Comparison of ENCODE assay signal across 9 cellular contexts in genomic region chr17:8125947-8126305, GRCh38. TPM values are rescaled to one million over a fixed set of nuclear protein-coding genes. Genes with fewer than 3 reads are reported as not detected.
DNase-seq lines count a peak whose midpoint lies in the region; ATAC-seq and TF ChIP-seq lines count a peak whose summit lies in the region.
"Had no signal": no experiment of that assay in that cellular context is flagged by ENCODE, and none has a peak within 500 bp of the region (broad histone marks: within the 10 kb centered on the region; RNA-seq: fewer than 3 reads in every experiment).

No MANE protein-coding gene starts in this region.

- no peak for TF ChIP-seq EP300 in sigmoid colon (IDR thresholded peaks at IDR 0.05)

- ATAC-seq in HCT116 (peak; percentile 8), activated B cell treated with CpG ODN at 0.5 μM for 24 hours (ENCODE audit: low read depth) (peak; percentile 1), heart left ventricle (peak in 1 of 4 donors; percentile 4), HG03095 (IDR thresholded peaks at IDR 0.05; ENCODE audit: unreplicated experiment) (no peak), GM21447 (IDR thresholded peaks at IDR 0.05; ENCODE audit: unreplicated experiment) (no peak)

- H3K36me3 ChIP-seq in BJ (ENCODE audit: control insufficient read depth, insufficient read depth, low read length): no peaks in the 10 kb centered on the region
- no peaks in the 10 kb centered on the region for H3K36me3 ChIP-seq in HCT116 (ENCODE audit: control insufficient read depth in 1 of 2, insufficient read depth in 2 of 2, low read length in 2 of 2)
- H3K36me3 ChIP-seq in heart left ventricle: no peaks in the 10 kb centered on the region
- no peaks in the 10 kb centered on the region for H3K36me3 ChIP-seq in sigmoid colon

- DNase-seq in BJ (ENCODE audit: low read depth): no peak
- DNase-seq in HCT116 (ENCODE audit: low read depth, low spot score): no peak
- peak; percentile 34 for DNase-seq in activated B cell treated with CpG ODN at 0.5 μM for 24 hours
- DNase-seq in heart left ventricle: peak in 1 of 5 donors; percentile 32
- no peak for DNase-seq in sigmoid colon
- no peak for DNase-seq in iPS-NIHi7 (ENCODE audit: extremely low spot score)

- H3K4me3 ChIP-seq in BJ (ENCODE audit: low read depth, low read length) (peak overlapping the region; percentile 56), HCT116 (replicated peaks in 1 of 2; ENCODE audit: low read depth in 1 of 2, low read length in 2 of 2) (peak overlapping the region; percentile 44 to 57), heart left ventricle (peak overlapping the region; percentile 62 to 79 (median 70)), sigmoid colon (peak overlapping the region; percentile 36 to 77 (median 58))

- WGBS in heart left ventricle, 4 donors: 0 to 2% (median 1%) methylated on average over 19 of the region's 19 CpGs
- WGBS in sigmoid colon, 2 donors: 1% methylated on average over 19 of the region's 19 CpGs

- no peaks in the 10 kb centered on the region for H3K9me3 Mint-ChIP-seq in activated B cell treated with CpG ODN at 0.5 μM for 24 hours

- peak overlapping the region; percentile 80 for H2AFZ ChIP-seq in HCT116 (ENCODE audit: low read depth, low read length, poor library complexity, severe bottlenecking)

- H3K27me3 Mint-ChIP-seq in activated B cell treated with CpG ODN at 0.5 μM for 24 hours: peaks cover 32% of the 10 kb centered on the region

- H3K4me1 Mint-ChIP-seq in activated B cell treated with CpG ODN at 0.5 μM for 24 hours: peaks cover 53% of the 10 kb centered on the region

- intact Hi-C loops in HCT116 (cut with micrococcal nuclease): loop anchor here (5.0 to 10.0 kb wide), 2 partner anchors 259 to 439 kb away; partner anchors contain the start of genes RPL26, TP53 and WRAP53
- intact Hi-C loops in activated B cell treated with CpG ODN at 0.5 μM for 24 hours (cut with micrococcal nuclease): loop anchor here (1.0 kb wide), 1 partner anchor 12 kb away; no protein-coding TSS in a partner anchor
- intact Hi-C loops in heart left ventricle (cut with DNase I): loop anchor here in 3 of 10 donors (10.0 kb wide), 2 partner anchors 99 to 169 kb away; partner anchors contain the start of gene SLC25A35 (in 2 of the 3)
- intact Hi-C loops in sigmoid colon (cut with DNase I): loop anchor here (2.0 kb wide), 1 partner anchor 33 kb away; no protein-coding TSS in a partner anchor

- peaks cover 9% of the 10 kb centered on the region for H3K36me3 Mint-ChIP-seq in activated B cell treated with CpG ODN at 0.5 μM for 24 hours (ENCODE audit: low read depth)

- CTCF ChIA-PET in BJ (lab: Yijun Ruan, JAX) (interaction anchor here (1.0 to 1.1 kb wide), 2 partner anchors 31 to 95 kb away, joined by 4 read pairs; no protein-coding TSS in a partner anchor), HCT116 (lab: Charles Lee) (interaction anchor here (2.1 kb wide), 1 partner anchor 12 kb away, joined by 7 read pairs; no protein-coding TSS in a partner anchor), activated B cell treated with CpG ODN at 0.5 μM for 24 hours (lab: Charles Lee) (interaction anchor here (2.4 kb wide), 1 partner anchor 12 kb away, joined by 19 read pairs; no protein-coding TSS in a partner anchor)

- H3K27me3 ChIP-seq in BJ (ENCODE audit: control insufficient read depth, insufficient read depth, low read length) (no peaks in the 10 kb centered on the region; the same call in 1 of the 2 replicates), HCT116 (ENCODE audit: insufficient read depth, low read length) (no peaks in the 10 kb centered on the region), heart left ventricle (peaks cover 0 to 73% (median 0%) of the 10 kb centered on the region in 9 donors), sigmoid colon (peaks cover 12 to 56% (median 45%) of the 10 kb centered on the region in 3 donors)

- H3K9me2 ChIP-seq in HCT116 (ENCODE audit: insufficient read depth): no peaks in the 10 kb centered on the region

- peak overlapping the region; percentile 94 for H3K27ac Mint-ChIP-seq in activated B cell treated with CpG ODN at 0.5 μM for 24 hours

- POLR2A ChIA-PET in BJ (lab: Charles Lee): no interaction called here
- POLR2A ChIA-PET in HCT116 (lab: Charles Lee): interaction anchor here (1.0 to 2.8 kb wide), 5 partner anchors 28 to 97 kb away, joined by 3 to 14 read pairs (median 4); no protein-coding TSS in a partner anchor
- POLR2A ChIA-PET in activated B cell treated with CpG ODN at 0.5 μM for 24 hours (lab: Charles Lee): interaction anchor here (1.1 to 2.5 kb wide), 4 partner anchors 13 to 61 kb away, joined by 3 to 19 read pairs (median 8); no protein-coding TSS in a partner anchor

- peak overlapping the region; percentile 86 for H3K4me2 ChIP-seq in HCT116 (ENCODE audit: low read length)

- no peaks in the 10 kb centered on the region for H3K9me3 ChIP-seq in HCT116 (ENCODE audit: control insufficient read depth in 1 of 2, insufficient read depth in 1 of 2, low read depth in 1 of 2, low read length in 2 of 2)
- no peaks in the 10 kb centered on the region for H3K9me3 ChIP-seq in heart left ventricle
- no peaks in the 10 kb centered on the region for H3K9me3 ChIP-seq in sigmoid colon

- H3K79me2 ChIP-seq in HCT116 (ENCODE audit: insufficient read depth, low read length): no peaks in the 10 kb centered on the region

- no peak for TF ChIP-seq RAD21 in HCT116 (IDR thresholded peaks at IDR 0.05; ENCODE audit: low read depth)

- H3K27ac ChIP-seq in HCT116 (ENCODE audit: low read depth, low read length) (peak overlapping the region; percentile 57), heart left ventricle (peak overlapping the region; percentile 5 to 82 (median 68)), sigmoid colon (peak overlapping the region; percentile 72 to 76 (median 74))

- H4K20me1 ChIP-seq in HCT116 (ENCODE audit: insufficient read depth): no peaks in the 10 kb centered on the region

- no TSS peak for BruUV-seq in HCT116 (replicated peaks; lab: Mats Ljungman, UMichigan)

- TF ChIP-seq POLR2A in HCT116 (IDR thresholded peaks at IDR 0.05; ENCODE audit: borderline replicate concordance, extremely low read depth, insufficient read depth, insufficient read length) (no peak), heart left ventricle (IDR thresholded peaks at IDR 0.05) (no peak), sigmoid colon (IDR thresholded peaks at IDR 0.05) (no peak)

- H3K4me3 Mint-ChIP-seq in activated B cell treated with CpG ODN at 0.5 μM for 24 hours: peak overlapping the region; percentile 93

- peak overlapping the region; percentile 54 for H3K9ac ChIP-seq in HCT116 (ENCODE audit: low read length)

- RAD21 ChIA-PET in HCT116 (lab: Charles Lee; ENCODE audit: low non-redundant PET in 1 of 2, low total read pairs in 2 of 2, uncharacterized antibody in 2 of 2, unreplicated experiment in 2 of 2): interaction anchor here in 1 of 2 experiments (0.5 kb wide), 1 partner anchor 125 kb away, joined by 3 read pairs; no protein-coding TSS in a partner anchor

- H3K4me1 ChIP-seq in HCT116 (ENCODE audit: control insufficient read depth in 1 of 2, insufficient read depth in 2 of 2, low read length in 2 of 2) (peaks cover 25 to 67% of the 10 kb centered on the region in 2 experiments), heart left ventricle (peaks cover 7 to 66% (median 53%) of the 10 kb centered on the region in 12 donors), sigmoid colon (peaks cover 0 to 65% (median 61%) of the 10 kb centered on the region in 4 donors)

- TF ChIP-seq CTCF in BJ (IDR thresholded peaks at IDR 0.05; ENCODE audit: insufficient read depth, low read depth, low read length): no peak
- TF ChIP-seq CTCF in HCT116 (IDR thresholded peaks at IDR 0.05 in 2 of 3, conservative IDR thresholded peaks at IDR 0.05 in 1 of 3; ENCODE audit: borderline replicate concordance in 1 of 3, insufficient read depth in 1 of 3, low read depth in 2 of 3, low read length in 2 of 3): no peak
- no peak for TF ChIP-seq CTCF in activated B cell treated with CpG ODN at 0.5 μM for 24 hours (IDR thresholded peaks at IDR 0.05)
- no peak for TF ChIP-seq CTCF in heart left ventricle (IDR thresholded peaks at IDR 0.05)
- TF ChIP-seq CTCF in sigmoid colon (IDR thresholded peaks at IDR 0.05): no peak

RNA-seq across cellular contexts. Expression of gene HES7, which starts 2.0 kb away (rescaled TPM):
- polyA plus RNA-seq in BJ (2011; rRNA removed): not detected in 2 replicates
- 0.09 TPM in 1 of 2 replicates, not detected in the other for polyA minus RNA-seq in BJ (2011; rRNA and poly(A)+ RNA removed)
- total RNA-seq in HCT116 (2021; ENCODE audit: unreplicated experiment): 0.61 TPM
- 0.10 and 0.12 TPM in 2 replicates for polyA plus RNA-seq in HCT116 (2012)
- 0.12 and 0.49 TPM in 2 replicates for total RNA-seq in activated B cell treated with CpG ODN at 0.5 μM for 24 hours
- total RNA-seq in heart left ventricle: under 1 TPM in 4 of 9 donors, not detected in 5; 0.17 to 0.76 (median 0.44) TPM
- polyA plus RNA-seq in heart left ventricle: under 1 TPM; 0.23 to 0.40 TPM
- not detected for total RNA-seq in sigmoid colon
- under 1 TPM in 1 of 3 donors, not detected in 2; 0.16 TPM for polyA plus RNA-seq in sigmoid colon

RNA-seq across cellular contexts. Expression of gene ALOXE3, which starts 7.6 kb away (rescaled TPM):
- polyA plus RNA-seq in BJ (2011; rRNA removed): 0.04 and 0.10 TPM in 2 replicates
- polyA minus RNA-seq in BJ (2011; rRNA and poly(A)+ RNA removed): 0.05 TPM in 1 of 2 replicates, not detected in the other
- total RNA-seq in HCT116 (2021; ENCODE audit: unreplicated experiment): 3.5 TPM
- 4.4 and 4.8 TPM in 2 replicates for polyA plus RNA-seq in HCT116 (2012)
- total RNA-seq in activated B cell treated with CpG ODN at 0.5 μM for 24 hours: not detected in 2 replicates
- total RNA-seq in heart left ventricle: not detected
- polyA plus RNA-seq in heart left ventricle: under 1 TPM in 1 of 2 donors, not detected in 1; 0.12 TPM
- not detected for total RNA-seq in sigmoid colon
- under 1 TPM in 1 of 3 donors, not detected in 2; 0.17 TPM for polyA plus RNA-seq in sigmoid colon
- total RNA-seq: pulmonary artery endothelial cell had no signal

RNA-seq across cellular contexts. Expression of gene PER1, which starts 26.3 kb away (rescaled TPM):
- polyA plus RNA-seq in BJ (2011; rRNA removed) (5.1 and 7.7 TPM in 2 replicates), heart left ventricle (100 to 1,000 TPM in 1 of 2 donors, 10 to 100 TPM in 1; 96.2 to 164 TPM), sigmoid colon (10 to 100 TPM; 30.5 to 67.7 (median 34.2) TPM)
- polyA minus RNA-seq in BJ (2011; rRNA and poly(A)+ RNA removed): 11.4 and 32.7 TPM in 2 replicates
- total RNA-seq in HCT116 (2021; ENCODE audit: unreplicated experiment) (87.6 TPM), activated B cell treated with CpG ODN at 0.5 μM for 24 hours (40.7 and 45.0 TPM in 2 replicates), heart left ventricle (100 to 1,000 TPM in 3 of 9 donors, 10 to 100 TPM in 6; 40.2 to 132 (median 86.3) TPM), sigmoid colon (100 to 1,000 TPM in 2 of 4 donors, 10 to 100 TPM in 2; 60.3 to 153 (median 84.5) TPM)
- 102 and 166 TPM in 2 replicates for polyA plus RNA-seq in HCT116 (2012)

RNA-seq across cellular contexts. Expression of gene VAMP2, which starts 36.8 kb away (rescaled TPM):
- polyA plus RNA-seq in BJ (2011; rRNA removed) (20.1 and 22.8 TPM in 2 replicates), heart left ventricle (10 to 100 TPM; 49.0 to 50.6 TPM), sigmoid colon (10 to 100 TPM; 37.7 to 57.1 (median 54.9) TPM)
- 7.4 and 9.6 TPM in 2 replicates for polyA minus RNA-seq in BJ (2011; rRNA and poly(A)+ RNA removed)
- total RNA-seq in HCT116 (2021; ENCODE audit: unreplicated experiment) (35.9 TPM), activated B cell treated with CpG ODN at 0.5 μM for 24 hours (82.0 and 97.7 TPM in 2 replicates), heart left ventricle (10 to 100 TPM; 21.5 to 67.2 (median 51.1) TPM), sigmoid colon (10 to 100 TPM; 20.4 to 29.6 (median 27.3) TPM)
- 44.1 and 53.0 TPM in 2 replicates for polyA plus RNA-seq in HCT116 (2012)

RNA-seq across cellular contexts. Expression of gene ALOX12B, which starts 38.4 kb away (rescaled TPM):
- polyA plus RNA-seq in BJ (2011; rRNA removed) (not detected in 2 replicates), heart left ventricle (not detected), sigmoid colon (under 1 TPM in 1 of 3 donors, not detected in 2; 0.52 TPM)
- polyA minus RNA-seq in BJ (2011; rRNA and poly(A)+ RNA removed): not detected in 2 replicates
- total RNA-seq in HCT116 (2021; ENCODE audit: unreplicated experiment) (3.8 TPM), activated B cell treated with CpG ODN at 0.5 μM for 24 hours (1.4 and 1.5 TPM in 2 replicates), heart left ventricle (not detected), sigmoid colon (not detected)
- polyA plus RNA-seq in HCT116 (2012): 3.8 and 4.7 TPM in 2 replicates
- total RNA-seq: pulmonary artery endothelial cell had no signal

Comparison
In these comparisons a context has a peak if more than half of its experiments do, and no peak if none do; other contexts are left out.
1. ATAC-seq: peak in HCT116 (single experiment) and activated B cell treated with CpG ODN at 0.5 μM for 24 hours (single experiment); none in HG03095 (single experiment) and GM21447 (single experiment).
2. Peak in every context shown above with its lines, with median percentiles within 50 percentile points of each other: H3K4me3 ChIP-seq and H3K27ac ChIP-seq.